Comparison of ENCODE assay signal across 1 cellular context in the genomic region with DNA sequence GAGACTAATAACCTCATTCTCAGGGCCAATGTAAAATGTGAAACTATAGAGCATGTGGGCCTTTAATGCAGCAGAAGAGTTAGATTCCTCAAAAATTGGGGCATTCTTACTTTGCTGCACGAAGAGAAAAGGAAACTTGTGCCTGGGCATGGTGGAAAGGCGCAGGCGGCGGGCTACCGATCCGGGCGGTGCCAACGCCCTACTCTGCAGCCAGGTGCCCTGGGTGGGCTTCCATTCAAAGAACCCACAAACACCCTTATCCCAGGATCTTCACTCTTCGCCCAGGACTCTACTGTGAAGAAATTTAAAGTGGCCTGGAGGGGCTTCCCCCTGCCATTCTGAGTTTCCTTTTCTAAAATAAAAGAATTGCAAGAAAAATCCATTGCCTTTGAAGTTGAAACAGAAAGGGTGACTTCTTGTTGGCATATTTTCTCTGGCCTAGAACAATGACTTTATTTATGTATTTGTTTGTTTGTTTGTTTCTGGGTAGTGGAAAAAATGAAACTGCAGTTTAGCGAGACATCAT.
TF ChIP-seq lines count a peak whose summit lies in the region.

No MANE protein-coding gene starts in this region.

TF ChIP-seq in GM12878, 131 proteins besides CTCF, POLR2A, EP300 and RAD21 (continued from another document):
- TF ChIP-seq, protein P1, sequence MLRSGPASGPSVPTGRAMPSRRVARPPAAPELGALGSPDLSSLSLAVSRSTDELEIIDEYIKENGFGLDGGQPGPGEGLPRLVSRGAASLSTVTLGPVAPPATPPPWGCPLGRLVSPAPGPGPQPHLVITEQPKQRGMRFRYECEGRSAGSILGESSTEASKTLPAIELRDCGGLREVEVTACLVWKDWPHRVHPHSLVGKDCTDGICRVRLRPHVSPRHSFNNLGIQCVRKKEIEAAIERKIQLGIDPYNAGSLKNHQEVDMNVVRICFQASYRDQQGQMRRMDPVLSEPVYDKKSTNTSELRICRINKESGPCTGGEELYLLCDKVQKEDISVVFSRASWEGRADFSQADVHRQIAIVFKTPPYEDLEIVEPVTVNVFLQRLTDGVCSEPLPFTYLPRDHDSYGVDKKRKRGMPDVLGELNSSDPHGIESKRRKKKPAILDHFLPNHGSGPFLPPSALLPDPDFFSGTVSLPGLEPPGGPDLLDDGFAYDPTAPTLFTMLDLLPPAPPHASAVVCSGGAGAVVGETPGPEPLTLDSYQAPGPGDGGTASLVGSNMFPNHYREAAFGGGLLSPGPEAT (IDR thresholded peaks at IDR 0.05; ENCODE audit: low read depth): no peak
- TF ChIP-seq CHD4 (IDR thresholded peaks at IDR 0.05) (no peak), MTA3 (IDR thresholded peaks at IDR 0.05; ENCODE audit: borderline replicate concordance, low read length) (no peak), ZNF207 (IDR thresholded peaks at IDR 0.05; ENCODE audit: borderline replicate concordance) (no peak), YBX1 (IDR thresholded peaks at IDR 0.05) (no peak), POLR2AphosphoS5 (IDR thresholded peaks at IDR 0.05; ENCODE audit: low read length) (no peak), ESRRA (IDR thresholded peaks at IDR 0.05; ENCODE audit: low read length) (no peak)
- TF ChIP-seq, protein P2, sequence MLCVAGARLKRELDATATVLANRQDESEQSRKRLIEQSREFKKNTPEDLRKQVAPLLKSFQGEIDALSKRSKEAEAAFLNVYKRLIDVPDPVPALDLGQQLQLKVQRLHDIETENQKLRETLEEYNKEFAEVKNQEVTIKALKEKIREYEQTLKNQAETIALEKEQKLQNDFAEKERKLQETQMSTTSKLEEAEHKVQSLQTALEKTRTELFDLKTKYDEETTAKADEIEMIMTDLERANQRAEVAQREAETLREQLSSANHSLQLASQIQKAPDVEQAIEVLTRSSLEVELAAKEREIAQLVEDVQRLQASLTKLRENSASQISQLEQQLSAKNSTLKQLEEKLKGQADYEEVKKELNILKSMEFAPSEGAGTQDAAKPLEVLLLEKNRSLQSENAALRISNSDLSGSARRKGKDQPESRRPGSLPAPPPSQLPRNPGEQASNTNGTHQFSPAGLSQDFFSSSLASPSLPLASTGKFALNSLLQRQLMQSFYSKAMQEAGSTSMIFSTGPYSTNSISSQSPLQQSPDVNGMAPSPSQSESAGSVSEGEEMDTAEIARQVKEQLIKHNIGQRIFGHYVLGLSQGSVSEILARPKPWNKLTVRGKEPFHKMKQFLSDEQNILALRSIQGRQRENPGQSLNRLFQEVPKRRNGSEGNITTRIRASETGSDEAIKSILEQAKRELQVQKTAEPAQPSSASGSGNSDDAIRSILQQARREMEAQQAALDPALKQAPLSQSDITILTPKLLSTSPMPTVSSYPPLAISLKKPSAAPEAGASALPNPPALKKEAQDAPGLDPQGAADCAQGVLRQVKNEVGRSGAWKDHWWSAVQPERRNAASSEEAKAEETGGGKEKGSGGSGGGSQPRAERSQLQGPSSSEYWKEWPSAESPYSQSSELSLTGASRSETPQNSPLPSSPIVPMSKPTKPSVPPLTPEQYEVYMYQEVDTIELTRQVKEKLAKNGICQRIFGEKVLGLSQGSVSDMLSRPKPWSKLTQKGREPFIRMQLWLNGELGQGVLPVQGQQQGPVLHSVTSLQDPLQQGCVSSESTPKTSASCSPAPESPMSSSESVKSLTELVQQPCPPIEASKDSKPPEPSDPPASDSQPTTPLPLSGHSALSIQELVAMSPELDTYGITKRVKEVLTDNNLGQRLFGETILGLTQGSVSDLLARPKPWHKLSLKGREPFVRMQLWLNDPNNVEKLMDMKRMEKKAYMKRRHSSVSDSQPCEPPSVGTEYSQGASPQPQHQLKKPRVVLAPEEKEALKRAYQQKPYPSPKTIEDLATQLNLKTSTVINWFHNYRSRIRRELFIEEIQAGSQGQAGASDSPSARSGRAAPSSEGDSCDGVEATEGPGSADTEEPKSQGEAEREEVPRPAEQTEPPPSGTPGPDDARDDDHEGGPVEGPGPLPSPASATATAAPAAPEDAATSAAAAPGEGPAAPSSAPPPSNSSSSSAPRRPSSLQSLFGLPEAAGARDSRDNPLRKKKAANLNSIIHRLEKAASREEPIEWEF (IDR thresholded peaks at IDR 0.05; ENCODE audit: insufficient replicate concordance, low read depth, low read length): no peak
- TF ChIP-seq, protein P3, sequence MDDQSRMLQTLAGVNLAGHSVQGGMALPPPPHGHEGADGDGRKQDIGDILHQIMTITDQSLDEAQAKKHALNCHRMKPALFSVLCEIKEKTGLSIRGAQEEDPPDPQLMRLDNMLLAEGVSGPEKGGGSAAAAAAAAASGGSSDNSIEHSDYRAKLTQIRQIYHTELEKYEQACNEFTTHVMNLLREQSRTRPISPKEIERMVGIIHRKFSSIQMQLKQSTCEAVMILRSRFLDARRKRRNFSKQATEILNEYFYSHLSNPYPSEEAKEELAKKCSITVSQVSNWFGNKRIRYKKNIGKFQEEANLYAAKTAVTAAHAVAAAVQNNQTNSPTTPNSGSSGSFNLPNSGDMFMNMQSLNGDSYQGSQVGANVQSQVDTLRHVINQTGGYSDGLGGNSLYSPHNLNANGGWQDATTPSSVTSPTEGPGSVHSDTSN (IDR thresholded peaks at IDR 0.05; ENCODE audit: insufficient replicate concordance, low read depth, low read length): no peak
